Comparison of ENCODE assay signal across 20 cellular contexts in the genomic region with DNA sequence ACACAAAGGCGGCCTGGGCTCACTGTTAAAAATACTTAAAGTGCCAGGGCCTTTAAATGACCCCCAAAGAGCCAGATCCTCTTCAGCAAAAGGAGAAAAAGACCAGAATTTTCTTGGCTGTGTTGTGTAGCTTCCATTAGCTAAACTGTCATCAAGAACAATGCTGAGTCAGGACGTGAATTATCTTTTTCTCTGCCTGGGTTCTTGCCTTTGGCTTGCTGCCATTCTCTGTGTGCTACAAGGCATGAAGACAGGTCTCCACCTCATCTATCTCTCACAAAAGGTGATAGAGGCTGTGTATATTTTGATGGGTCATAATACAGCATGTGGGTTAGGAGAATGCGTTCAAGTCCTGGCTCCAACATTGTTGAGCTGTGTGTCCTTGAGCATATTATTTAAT.
"Had no signal": no experiment of that assay in that cellular context is flagged by ENCODE, and none has a peak within 500 bp of the region (broad histone marks: within the 10 kb centered on the region; RNA-seq: fewer than 3 reads in every experiment).

No MANE protein-coding gene starts in this region.

- H3K9me3 ChIP-seq: transverse colon had no signal

- DNase-seq: cortex of kidney; effector memory CD8-positive, alpha-beta T cell; esophagus squamous epithelium; heart right ventricle; hypothalamus; islet precursor cell; left cardiac atrium; left ventricle myocardium inferior; lower lobe of right lung; natural killer cell; right cardiac atrium; small intestine; stimulated activated CD4-positive, alpha-beta T cell treated with anti-CD3 and anti-CD28 coated beads, Interleukin-12 subunit alpha, Interleukin-12 subunit beta, amount 100 ng/mL, for 4 hours; stimulated activated naive CD4-positive, alpha-beta T cell; stomach; substantia nigra; transverse colon had no signal

- H3K27ac ChIP-seq: epithelial cell of prostate, esophagus squamous epithelium, heart right ventricle, left ventricle myocardium inferior, lower lobe of right lung, stomach, thoracic aorta, transverse colon had no signal

- FAIRE-seq: frontal cortex, small intestine had no signal

- H3K4me3 ChIP-seq: esophagus squamous epithelium, heart right ventricle, left ventricle myocardium inferior, lower lobe of right lung, stomach, thoracic aorta, transverse colon had no signal

- H3K4me1 ChIP-seq: esophagus squamous epithelium, lower lobe of right lung, stomach, transverse colon had no signal

- ATAC-seq: effector memory CD8-positive, alpha-beta T cell; heart right ventricle; left cardiac atrium; lower lobe of right lung; natural killer cell; right cardiac atrium had no signal
